In genomic region chr9:135992486-135993408, GRCh38 we compare ENCODE assay signal across 8 cellular contexts. TPM values are rescaled to one million over a fixed set of nuclear protein-coding genes. Genes with fewer than 3 reads are reported as not detected.
DNase-seq lines count a peak whose midpoint lies in the region; ATAC-seq and TF ChIP-seq lines count a peak whose summit lies in the region.

No MANE protein-coding gene starts in this region.

- peak; percentile 66 to 77 for ATAC-seq in activated T-cell treated with anti-CD3 and anti-CD28 coated beads, Interleukin-2, amount 50 U/mL, for 72 hours (replicated peaks in 1 of 2)
- ATAC-seq in naive thymus-derived CD4-positive, alpha-beta T cell = peak; percentile 73
- peak; percentile 73 to 88 for ATAC-seq in upper lobe of left lung (ENCODE audit: low FRiP score in 2 of 2)
- ATAC-seq in GM19035 (IDR thresholded peaks at IDR 0.05; ENCODE audit: unreplicated experiment) = no peak

- peak in 2 of 4 donors; percentile 22 to 41 for TF ChIP-seq POLR2A in upper lobe of left lung (IDR thresholded peaks at IDR 0.05)

- no peaks in the 10 kb centered on the region for H3K9me3 ChIP-seq in naive thymus-derived CD4-positive, alpha-beta T cell (ENCODE audit: control insufficient read depth in 2 of 3, low read length in 3 of 3)
- no peaks in the 10 kb centered on the region for H3K9me3 ChIP-seq in upper lobe of left lung

- WGBS in upper lobe of left lung, 2 donors = 4 to 13% methylated on average over 4 to 28 of the region's 32 CpGs

- peak overlapping the region; percentile 35 for H3K27ac ChIP-seq in naive thymus-derived CD4-positive, alpha-beta T cell (ENCODE audit: low read depth, low read length)
- peak overlapping the region; percentile 84 to 95 (median 88) for H3K27ac ChIP-seq in upper lobe of left lung

- no peaks in the 10 kb centered on the region for H3K27me3 ChIP-seq in naive thymus-derived CD4-positive, alpha-beta T cell (ENCODE audit: control insufficient read depth in 2 of 2, insufficient read depth in 2 of 2, low read length in 2 of 2)
- no peaks in the 10 kb centered on the region for H3K27me3 ChIP-seq in upper lobe of left lung

- CTCF ChIA-PET in naive thymus-derived CD4-positive, alpha-beta T cell (lab: Charles Lee) = interaction anchor here (0.6 kb wide), 1 partner anchor 10 kb away, joined by 3 read pairs; no protein-coding TSS in a partner anchor

- H3K4me3 ChIP-seq in fibroblast of mammary gland (ENCODE audit: control insufficient read depth, low read depth, low read length) (peak overlapping the region; percentile 9), upper lobe of left lung (peak overlapping the region in 3 of 4 donors; percentile 23 to 44 (median 26))
- no peak overlapping the region for H3K4me3 ChIP-seq in naive thymus-derived CD4-positive, alpha-beta T cell (ENCODE audit: low read length)

- no peaks in the 10 kb centered on the region for H3K36me3 Mint-ChIP-seq in activated T-cell treated with anti-CD3 and anti-CD28 coated beads, Interleukin-2, amount 50 U/mL, for 72 hours (ENCODE audit: insufficient read depth in 2 of 2)
- H3K36me3 Mint-ChIP-seq in naive thymus-derived CD4-positive, alpha-beta T cell = no peaks in the 10 kb centered on the region

- peak overlapping the region; percentile 46 to 55 for H3K4me3 Mint-ChIP-seq in activated T-cell treated with anti-CD3 and anti-CD28 coated beads, Interleukin-2, amount 50 U/mL, for 72 hours
- H3K4me3 Mint-ChIP-seq in naive thymus-derived CD4-positive, alpha-beta T cell = peak overlapping the region in 8 of 10 donors; percentile 11 to 68 (median 47)

- no peaks in the 10 kb centered on the region for H3K9me3 Mint-ChIP-seq in activated T-cell treated with anti-CD3 and anti-CD28 coated beads, Interleukin-2, amount 50 U/mL, for 72 hours
- H3K9me3 Mint-ChIP-seq in naive thymus-derived CD4-positive, alpha-beta T cell = no peaks in the 10 kb centered on the region

- H3K27ac Mint-ChIP-seq in activated T-cell treated with anti-CD3 and anti-CD28 coated beads, Interleukin-2, amount 50 U/mL, for 72 hours = no peak overlapping the region
- H3K27ac Mint-ChIP-seq in naive thymus-derived CD4-positive, alpha-beta T cell = peak overlapping the region in 4 of 9 donors; percentile 52 to 82 (median 58)

- H3K4me1 Mint-ChIP-seq in activated T-cell treated with anti-CD3 and anti-CD28 coated beads, Interleukin-2, amount 50 U/mL, for 72 hours (ENCODE audit: low read depth) = peaks cover 13% of the 10 kb centered on the region
- peaks cover 4 to 34% (median 12%) of the 10 kb centered on the region in 7 donors for H3K4me1 Mint-ChIP-seq in naive thymus-derived CD4-positive, alpha-beta T cell

- peaks cover 14 to 17% of the 10 kb centered on the region in 2 donors for H3K4me1 ChIP-seq in naive thymus-derived CD4-positive, alpha-beta T cell (ENCODE audit: control insufficient read depth in 2 of 2, insufficient read depth in 2 of 2, low read length in 2 of 2)
- H3K4me1 ChIP-seq in upper lobe of left lung = peaks cover 51 to 71% (median 68%) of the 10 kb centered on the region in 4 donors

- intact Hi-C loops in naive thymus-derived CD4-positive, alpha-beta T cell (cut with micrococcal nuclease) = loop anchor here in 1 of 2 donors (5.0 kb wide), 1 partner anchor 255 kb away; the partner anchor contains the start of gene QSOX2

- no peaks in the 10 kb centered on the region for H3K36me3 ChIP-seq in naive thymus-derived CD4-positive, alpha-beta T cell (ENCODE audit: control insufficient read depth in 2 of 3, insufficient read depth in 3 of 3, low read length in 3 of 3)
- H3K36me3 ChIP-seq in upper lobe of left lung = no peaks in the 10 kb centered on the region

- H3K27me3 Mint-ChIP-seq in activated T-cell treated with anti-CD3 and anti-CD28 coated beads, Interleukin-2, amount 50 U/mL, for 72 hours (ENCODE audit: low read depth) = no peaks in the 10 kb centered on the region
- H3K27me3 Mint-ChIP-seq in naive thymus-derived CD4-positive, alpha-beta T cell = no peaks in the 10 kb centered on the region

- POLR2A ChIA-PET in naive thymus-derived CD4-positive, alpha-beta T cell (lab: Charles Lee) = no interaction called here

- TF ChIP-seq CTCF in fibroblast of mammary gland (conservative IDR thresholded peaks at IDR 0.05; ENCODE audit: control insufficient read depth, insufficient read depth, low read depth, low read length) (no peak), upper lobe of left lung (IDR thresholded peaks at IDR 0.05) (no peak)

- TF ChIP-seq EP300 in upper lobe of left lung (IDR thresholded peaks at IDR 0.05) = peak in 3 of 4 donors; percentile 11 to 71 (median 64)

- peak; percentile 24 for DNase-seq in stimulated activated CD4-positive, alpha-beta T cell treated with anti-CD3 and anti-CD28 coated beads, Interleukin-12 subunit alpha, Interleukin-12 subunit beta, amount 100 ng/mL, for 4 hours
- DNase-seq in stimulated activated CD4-positive, alpha-beta T cell treated with anti-CD3 and anti-CD28 coated beads, Interleukin-4, amount 100 ng/mL, for 1 hour = no peak
- DNase-seq in NCI-H774 (lab: John Stamatoyannopoulos, UW) = peak; percentile 78
- peak; percentile 47 to 67 for DNase-seq in activated T-cell treated with anti-CD3 and anti-CD28 coated beads, Interleukin-2, amount 50 U/mL, for 72 hours
- peak; percentile 78 for DNase-seq in fibroblast of mammary gland (ENCODE audit: low read depth)
- peak in 6 of 9 donors; percentile 19 to 35 (median 24) for DNase-seq in naive thymus-derived CD4-positive, alpha-beta T cell
- DNase-seq in upper lobe of left lung = peak; percentile 87 to 93

RNA-seq across cellular contexts. Expression of gene UBAC1, which starts 31.6 kb away (rescaled TPM):
- total RNA-seq in activated T-cell treated with anti-CD3 and anti-CD28 coated beads, Interleukin-2, amount 50 U/mL, for 72 hours = 10 to 100 TPM; 35.6 to 41.6 TPM
- 10 to 100 TPM; 28.6 to 36.1 (median 32.2) TPM for total RNA-seq in naive thymus-derived CD4-positive, alpha-beta T cell
- 10 to 100 TPM; 19.6 to 24.8 TPM for polyA plus RNA-seq in naive thymus-derived CD4-positive, alpha-beta T cell
- 10 to 100 TPM; 38.0 to 72.3 (median 49.3) TPM for total RNA-seq in upper lobe of left lung
